ENCODE assay signal across 4 cellular contexts in genomic region chr6:107860144-107860543, GRCh38. TPM values are rescaled to one million over a fixed set of nuclear protein-coding genes. Genes with fewer than 3 reads are reported as not detected.
"Had no signal": no experiment of that assay in that cellular context is flagged by ENCODE, and none has a peak within 500 bp of the region (broad histone marks: within the 10 kb centered on the region; RNA-seq: fewer than 3 reads in every experiment).

No MANE protein-coding gene starts in this region.

RNA-seq across cellular contexts. Expression of gene SCML4, which starts 36.0 kb away (rescaled TPM):
- total RNA-seq: dermis microvascular lymphatic vessel endothelial cell, glomerular endothelial cell, mesothelial cell of epicardium had no signal
- polyA plus RNA-seq: keratinocyte had no signal
